In the genomic region with DNA sequence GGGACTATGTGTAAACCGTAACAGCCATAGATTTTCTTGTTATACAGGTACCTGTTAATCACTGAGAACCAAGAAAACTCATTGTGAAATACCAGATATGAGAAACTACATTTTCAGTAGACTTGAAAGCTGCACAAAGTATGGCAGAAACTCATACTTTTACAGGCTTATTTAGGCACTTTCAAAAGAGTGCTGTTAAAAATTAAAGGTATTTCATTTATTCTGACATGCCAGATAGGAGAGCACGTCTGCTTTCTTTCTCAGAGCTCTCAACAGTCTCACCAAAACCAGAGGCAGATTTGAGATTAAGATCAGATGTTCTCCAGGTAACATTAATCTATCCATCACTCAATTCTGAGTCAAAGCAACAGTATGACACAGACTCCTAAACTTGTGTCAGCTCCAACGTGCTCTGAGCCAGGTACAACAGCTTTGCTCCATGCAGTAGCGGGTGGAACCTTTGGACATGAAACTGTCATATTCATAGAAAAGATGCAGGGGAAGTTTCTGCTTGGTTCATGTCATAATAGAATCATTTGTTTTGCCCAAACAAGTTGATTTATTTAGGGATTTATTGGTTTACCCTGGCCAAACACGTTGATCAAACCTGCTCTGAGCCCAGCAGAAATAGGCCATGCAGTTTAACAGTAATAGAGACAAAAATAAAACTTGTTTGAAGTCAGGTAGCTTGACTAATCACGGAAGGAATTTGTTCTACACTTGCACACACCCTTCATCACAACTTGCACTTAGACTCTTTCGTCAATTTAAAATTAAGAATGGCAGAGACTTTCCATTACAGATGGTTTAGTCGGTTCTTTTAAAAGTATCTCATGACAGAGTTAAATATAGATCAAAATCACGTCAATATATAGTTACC, we compare ENCODE assay signal across 16 cellular contexts. TPM values are rescaled to one million over a fixed set of nuclear protein-coding genes. Genes with fewer than 3 reads are reported as not detected.
DNase-seq lines count a peak whose midpoint lies in the region; ATAC-seq and TF ChIP-seq lines count a peak whose summit lies in the region.
"Had no signal": no experiment of that assay in that cellular context is flagged by ENCODE, and none has a peak within 500 bp of the region (broad histone marks: within the 10 kb centered on the region; RNA-seq: fewer than 3 reads in every experiment).

No MANE protein-coding gene starts in this region.

- H3K9me3 ChIP-seq in gastrocnemius medialis, result no peaks in the 10 kb centered on the region
- H3K9me3 ChIP-seq: neutrophil had no signal

- no peak overlapping the region for H3K9ac ChIP-seq in mesendoderm (ENCODE audit: low read length)

- no peaks in the 10 kb centered on the region for H3K27me3 ChIP-seq in gastrocnemius medialis
- H3K27me3 ChIP-seq in mesendoderm (ENCODE audit: insufficient read depth, low read length, poor library complexity), result no peaks in the 10 kb centered on the region
- H3K27me3 ChIP-seq: neutrophil, spleen had no signal

- H3K56ac ChIP-seq in mesendoderm (ENCODE audit: low read length), result no peak overlapping the region

- H2BK120ac ChIP-seq in mesendoderm (ENCODE audit: low read depth, low read length), result no peak overlapping the region

- no peak overlapping the region for H2BK5ac ChIP-seq in mesendoderm (ENCODE audit: low read length)

- peaks cover 10% of the 10 kb centered on the region for H3K27me3 Mint-ChIP-seq in activated CD4-positive, alpha-beta T cell treated with anti-CD3 and anti-CD28 coated beads, Interleukin-2, amount 10 ng/mL, durations not matched to agents 7 days and 5 days

- H4K5ac ChIP-seq in mesendoderm (ENCODE audit: low read length), result no peak overlapping the region

- no peak for TF ChIP-seq CTCF in gastrocnemius medialis (IDR thresholded peaks at IDR 0.05 in 4 of 5, conservative IDR thresholded peaks at IDR 0.05 in 1 of 5)

- no peak overlapping the region for H3K27ac Mint-ChIP-seq in activated CD4-positive, alpha-beta T cell treated with anti-CD3 and anti-CD28 coated beads, Interleukin-2, amount 10 ng/mL, durations not matched to agents 7 days and 5 days
- H3K27ac Mint-ChIP-seq: activated CD8-positive, alpha-beta T cell treated with anti-CD3 and anti-CD28 coated beads, Interleukin-2, amount 10 ng/mL, durations not matched to agents 7 days and 5 days; CD8-positive, alpha-beta memory T cell; T-helper 17 cell had no signal

- no peaks in the 10 kb centered on the region for H3K36me3 Mint-ChIP-seq in activated CD4-positive, alpha-beta T cell treated with anti-CD3 and anti-CD28 coated beads, Interleukin-2, amount 10 ng/mL, durations not matched to agents 7 days and 5 days (ENCODE audit: low read depth)
- H3K36me3 Mint-ChIP-seq: CD8-positive, alpha-beta memory T cell had no signal

- ATAC-seq in HG02610 (IDR thresholded peaks at IDR 0.05; ENCODE audit: unreplicated experiment), result peak; percentile 45
- ATAC-seq in HG03565 (IDR thresholded peaks at IDR 0.05; ENCODE audit: unreplicated experiment), result peak; percentile 38
- peak; percentile 77 to 91 for ATAC-seq in gastrocnemius medialis
- ATAC-seq: activated CD8-positive, alpha-beta T cell treated with anti-CD3 and anti-CD28 coated beads, Interleukin-2, amount 10 ng/mL, durations not matched to agents 7 days and 5 days; T-helper 17 cell had no signal

- WGBS in mesendoderm (ENCODE audit: extremely low coverage, insufficient coverage, low lambda C conversion rate), result no CpG with 5 or more reads among the region's 9 CpGs

- no peak overlapping the region for H3K4me2 ChIP-seq in mesendoderm (ENCODE audit: low read length)

- H3K23ac ChIP-seq in mesendoderm (ENCODE audit: low read length), result no peak overlapping the region

- no peaks in the 10 kb centered on the region for H3K4me1 Mint-ChIP-seq in activated CD4-positive, alpha-beta T cell treated with anti-CD3 and anti-CD28 coated beads, Interleukin-2, amount 10 ng/mL, durations not matched to agents 7 days and 5 days
- H3K4me1 Mint-ChIP-seq: CD8-positive, alpha-beta memory T cell; T-helper 17 cell had no signal

- no peak overlapping the region for H3K4me3 ChIP-seq in gastrocnemius medialis
- H3K4me3 ChIP-seq in mesendoderm (ENCODE audit: low read length), result no peak overlapping the region
- H3K4me3 ChIP-seq: lung, spleen had no signal

- no peaks in the 10 kb centered on the region for H3K36me3 ChIP-seq in gastrocnemius medialis
- H3K36me3 ChIP-seq in mesendoderm (ENCODE audit: control insufficient read depth, insufficient read depth, low read length), result no peaks in the 10 kb centered on the region
- H3K36me3 ChIP-seq: neutrophil, spleen had no signal

- no peak overlapping the region for H4K8ac ChIP-seq in mesendoderm (ENCODE audit: low read depth, low read length)

- TF ChIP-seq POLR2A in gastrocnemius medialis (IDR thresholded peaks at IDR 0.05), result peak in 1 of 2 donors; percentile 27

- peak; percentile 21 for DNase-seq in activated CD4-positive, alpha-beta T cell treated with anti-CD3 and anti-CD28 coated beads for 48 hours
- DNase-seq in activated CD4-positive, alpha-beta T cell treated with anti-CD3 and anti-CD28 coated beads, Interleukin-2, amount 10 ng/mL, durations not matched to agents 7 days and 5 days, result no peak
- DNase-seq in gastrocnemius medialis (no peak), GDM1 (lab: John Stamatoyannopoulos, UW) (no peak), NCI-H345 (lab: John Stamatoyannopoulos, UW) (no peak), mesendoderm (no peak)
- DNase-seq: activated CD8-positive, alpha-beta T cell treated with anti-CD3 and anti-CD28 coated beads, Interleukin-2, amount 10 ng/mL, durations not matched to agents 7 days and 5 days; activated gamma-delta T cell; CD8-positive, alpha-beta memory T cell; NCI-H446 treated with DMSO at 0.1 percent for 48 hours; spleen; T-helper 17 cell had no signal

- H2BK15ac ChIP-seq in mesendoderm (replicated peaks; ENCODE audit: low read depth), result no peak overlapping the region

- no peak overlapping the region for H2AK5ac ChIP-seq in mesendoderm (ENCODE audit: low read length)

- intact Hi-C loops in gastrocnemius medialis (cut with DNase I; ENCODE audit: low total_unique reads), result no loop called here

- no peak overlapping the region for H3K18ac ChIP-seq in mesendoderm (ENCODE audit: low read length)

- peaks cover 24 to 27% of the 10 kb centered on the region in 2 donors for H3K4me1 ChIP-seq in gastrocnemius medialis
- H3K4me1 ChIP-seq in mesendoderm (ENCODE audit: control insufficient read depth, low read depth, low read length), result no peaks in the 10 kb centered on the region
- H3K4me1 ChIP-seq: spleen had no signal

- POLR2A ChIA-PET in activated CD4-positive, alpha-beta T cell treated with anti-CD3 and anti-CD28 coated beads, Interleukin-2, amount 10 ng/mL, durations not matched to agents 7 days and 5 days (lab: Charles Lee), result no interaction called here

- H3K9me3 Mint-ChIP-seq in activated CD4-positive, alpha-beta T cell treated with anti-CD3 and anti-CD28 coated beads, Interleukin-2, amount 10 ng/mL, durations not matched to agents 7 days and 5 days, result peaks cover 7% of the 10 kb centered on the region

- no peak overlapping the region for H3K4me3 Mint-ChIP-seq in activated CD4-positive, alpha-beta T cell treated with anti-CD3 and anti-CD28 coated beads, Interleukin-2, amount 10 ng/mL, durations not matched to agents 7 days and 5 days
- H3K4me3 Mint-ChIP-seq: activated CD8-positive, alpha-beta T cell treated with anti-CD3 and anti-CD28 coated beads, Interleukin-2, amount 10 ng/mL, durations not matched to agents 7 days and 5 days; CD8-positive, alpha-beta memory T cell; T-helper 17 cell had no signal

- peak overlapping the region; percentile 77 to 86 (median 82) for H3K27ac ChIP-seq in gastrocnemius medialis
- H3K27ac ChIP-seq in mesendoderm (ENCODE audit: low read depth, low read length), result no peak overlapping the region
- H3K27ac ChIP-seq: neutrophil, spleen had no signal

- no peak overlapping the region for H3K4ac ChIP-seq in mesendoderm (ENCODE audit: low read depth, low read length)

- CTCF ChIA-PET in activated CD4-positive, alpha-beta T cell treated with anti-CD3 and anti-CD28 coated beads, Interleukin-2, amount 10 ng/mL, durations not matched to agents 7 days and 5 days (lab: Charles Lee), result interaction anchor here (1.1 kb wide), 1 partner anchor 136 kb away, joined by 3 read pairs; no protein-coding TSS in a partner anchor

- no peaks in the 10 kb centered on the region for H3K79me2 ChIP-seq in mesendoderm (ENCODE audit: control insufficient read depth, insufficient read depth, low read length)

- no peaks in the 10 kb centered on the region for H3K79me1 ChIP-seq in mesendoderm (ENCODE audit: low read length)

- in situ Hi-C loops in gastrocnemius medialis (cut with MboI; ENCODE audit: low sequenced_read_pairs in 4 of 4), result no loop called here

RNA-seq across cellular contexts. Expression of a gene that starts 20.8 kb away (rescaled TPM):
- 10 to 100 TPM; 44.5 to 49.3 TPM for total RNA-seq in activated CD4-positive, alpha-beta T cell treated with anti-CD3 and anti-CD28 coated beads, Interleukin-2, amount 10 ng/mL, durations not matched to agents 7 days and 5 days
- 10 to 100 TPM; 47.8 to 84.2 (median 77.8) TPM for total RNA-seq in gastrocnemius medialis
- polyA plus RNA-seq in mesendoderm (2013, experiment 1 of 2), result 26.4 TPM
- 26.4 TPM for polyA plus RNA-seq in mesendoderm (2013, experiment 2 of 2)
